ENCODE assay signal across 19 cellular contexts in genomic region chr3:59808431-59808830, GRCh38.
"Had no signal": no experiment of that assay in that cellular context is flagged by ENCODE, and none has a peak within 500 bp of the region (broad histone marks: within the 10 kb centered on the region; RNA-seq: fewer than 3 reads in every experiment).

No MANE protein-coding gene starts in this region.

- H3K27me3 Mint-ChIP-seq: activated naive CD8-positive, alpha-beta T cell treated with anti-CD3 and anti-CD28 coated beads, Interleukin-2, amount 10 ng/mL, durations not matched to agents 7 days and 5 days; stimulated activated naive B cell treated with anti-CD40 and anti-IgM and Interleukin-4, amounts not matched to agents 10 μg/mL and 1 μg/mL and 100 μg/mL, for 72 hours had no signal

- H3K4me1 ChIP-seq: breast epithelium, foreskin keratinocyte, parathyroid adenoma, thyroid gland had no signal

- H3K79me2 ChIP-seq: parathyroid adenoma had no signal

- H3K9ac ChIP-seq: parathyroid adenoma had no signal

- H3K9me3 Mint-ChIP-seq: activated naive CD8-positive, alpha-beta T cell treated with anti-CD3 and anti-CD28 coated beads, Interleukin-2, amount 10 ng/mL, durations not matched to agents 7 days and 5 days; immature natural killer cell; stimulated activated naive B cell treated with anti-CD40 and anti-IgM and Interleukin-4, amounts not matched to agents 10 μg/mL and 1 μg/mL and 100 μg/mL, for 72 hours; WTC11 had no signal

- ATAC-seq: activated CD8-positive, alpha-beta T cell treated with anti-CD3 and anti-CD28 coated beads, Interleukin-2, amount 10 ng/mL, durations not matched to agents 7 days and 5 days; foreskin keratinocyte; stimulated activated naive B cell treated with anti-CD40 and anti-IgM and Interleukin-4, amounts not matched to agents 10 μg/mL and 1 μg/mL and 100 μg/mL, for 72 hours; T-helper 17 cell; WTC11 had no signal

- H3K4me1 Mint-ChIP-seq: immature natural killer cell had no signal

- H3K4me3 Mint-ChIP-seq: activated CD8-positive, alpha-beta T cell treated with anti-CD3 and anti-CD28 coated beads, Interleukin-2, amount 10 ng/mL, durations not matched to agents 7 days and 5 days; activated naive CD8-positive, alpha-beta T cell treated with anti-CD3 and anti-CD28 coated beads, Interleukin-2, amount 10 ng/mL, durations not matched to agents 7 days and 5 days; immature natural killer cell; stimulated activated naive B cell treated with anti-CD40 and anti-IgM and Interleukin-4, amounts not matched to agents 10 μg/mL and 1 μg/mL and 100 μg/mL, for 72 hours; T-helper 17 cell; WTC11 had no signal

- H2AFZ ChIP-seq: parathyroid adenoma had no signal

- H3K4me3 ChIP-seq: breast epithelium, thyroid gland had no signal

- H3K27ac Mint-ChIP-seq: activated CD8-positive, alpha-beta T cell treated with anti-CD3 and anti-CD28 coated beads, Interleukin-2, amount 10 ng/mL, durations not matched to agents 7 days and 5 days; activated naive CD8-positive, alpha-beta T cell treated with anti-CD3 and anti-CD28 coated beads, Interleukin-2, amount 10 ng/mL, durations not matched to agents 7 days and 5 days; immature natural killer cell; stimulated activated naive B cell treated with anti-CD40 and anti-IgM and Interleukin-4, amounts not matched to agents 10 μg/mL and 1 μg/mL and 100 μg/mL, for 72 hours; T-helper 17 cell; WTC11 had no signal

- H3K36me3 Mint-ChIP-seq: activated naive CD8-positive, alpha-beta T cell treated with anti-CD3 and anti-CD28 coated beads, Interleukin-2, amount 10 ng/mL, durations not matched to agents 7 days and 5 days; immature natural killer cell; WTC11 had no signal

- H3K27ac ChIP-seq: breast epithelium, foreskin keratinocyte, parathyroid adenoma, thyroid gland had no signal

- H3K36me3 ChIP-seq: breast epithelium, thyroid gland had no signal

- DNase-seq: activated CD4-positive, alpha-beta T cell treated with anti-CD3 and anti-CD28 coated beads for 48 hours; activated CD8-positive, alpha-beta memory T cell treated with anti-CD3 and anti-CD28 coated beads, Interleukin-2, amount 50 U/mL, for 4 hours; activated CD8-positive, alpha-beta T cell treated with anti-CD3 and anti-CD28 coated beads, Interleukin-2, amount 10 ng/mL, durations not matched to agents 7 days and 5 days; activated gamma-delta T cell treated with Interleukin-2 at 50 U/mL for 16 hours; activated naive CD8-positive, alpha-beta T cell treated with anti-CD3 and anti-CD28 coated beads, Interleukin-2, amount 10 ng/mL, durations not matched to agents 7 days and 5 days; anterior cingulate cortex; cerebellar nuclear complex; effector memory CD4-positive, alpha-beta T cell; head of caudate nucleus; immature natural killer cell; stimulated activated CD4-positive, alpha-beta T cell treated with anti-CD3 and anti-CD28 coated beads, Interleukin-15, amount 100 ng/mL, for 24 hours; stimulated activated CD4-positive, alpha-beta T cell treated with anti-CD3 and anti-CD28 coated beads, Interleukin-4, amount 100 ng/mL, for 1 hour; stimulated activated naive B cell treated with anti-CD40 and anti-IgM and Interleukin-4, amounts not matched to agents 10 μg/mL and 1 μg/mL and 100 μg/mL, for 72 hours; T-helper 17 cell; thyroid gland had no signal

- H3K9me3 ChIP-seq: breast epithelium, thyroid gland had no signal

- H3K27me3 ChIP-seq: breast epithelium, foreskin keratinocyte, thyroid gland had no signal
